8 cellular contexts compared by ENCODE assay signal in the genomic region with DNA sequence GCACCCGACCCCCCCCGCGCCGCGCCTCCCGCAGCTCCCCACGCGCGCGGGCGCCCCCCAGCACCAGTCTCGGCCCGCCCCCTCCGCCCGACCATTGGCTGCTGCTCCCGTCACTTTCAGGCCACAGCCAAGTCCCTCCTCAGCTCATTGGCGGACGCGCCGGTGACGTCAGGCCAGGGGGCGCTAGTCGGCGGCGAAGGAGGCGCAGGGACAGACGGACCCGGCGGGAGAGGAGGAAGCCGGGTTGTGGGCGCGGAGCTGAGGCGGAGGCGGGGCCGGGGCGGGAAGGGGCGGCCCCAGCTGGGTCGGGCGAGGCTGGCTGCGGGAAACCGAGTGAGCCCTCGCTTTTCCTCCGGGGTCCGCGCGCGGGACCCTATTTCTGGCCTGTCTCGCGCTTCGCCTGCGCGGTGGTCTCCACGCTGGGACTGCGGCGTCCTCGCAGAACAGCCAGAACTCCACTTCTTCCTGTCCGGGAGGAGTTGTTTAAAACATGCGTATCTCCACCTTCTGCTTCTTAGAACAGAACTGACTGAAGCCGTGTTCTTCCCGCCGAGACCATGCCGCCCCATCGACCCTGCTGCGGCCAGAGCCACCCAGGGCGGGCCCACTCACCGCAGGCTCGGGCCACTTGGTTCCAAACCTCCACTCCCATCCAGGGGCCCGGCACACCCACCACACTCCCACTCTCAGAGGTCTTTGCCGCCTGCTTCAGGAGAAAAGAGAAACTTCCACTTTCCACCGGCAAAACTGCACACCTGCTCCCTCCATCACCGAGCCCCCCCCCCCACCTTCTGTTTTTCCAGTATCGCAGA. TPM values are rescaled to one million over a fixed set of nuclear protein-coding genes. Genes with fewer than 3 reads are reported as not detected.
DNase-seq lines count a peak whose midpoint lies in the region; ATAC-seq and TF ChIP-seq lines count a peak whose summit lies in the region.

No MANE protein-coding gene starts in this region.

- in situ Hi-C loops in Panc1 (cut with HindIII; ENCODE audit: low pct_unique_long_range_greater_than_20kb, low sequenced_read_pairs) = no loop called here

- ATAC-seq in GM21825 (IDR thresholded peaks at IDR 0.05; ENCODE audit: unreplicated experiment) = peak; percentile 96
- ATAC-seq in Panc1 = peak; percentile 98
- ATAC-seq in naive B cell (ENCODE audit: low read depth in 2 of 2) = peak; percentile 91 to 93
- peak; percentile 95 for ATAC-seq in stimulated activated effector memory CD8-positive, alpha-beta T cell treated with anti-CD3 and anti-CD28 coated beads, Interleukin-12 subunit alpha, Interleukin-12 subunit beta, amount 100 ng/mL, for 72 hours

- H3K36me3 Mint-ChIP-seq in activated T-helper 1 cell treated with anti-CD3 and anti-CD28 coated beads, Interleukin-12 subunit alpha, Interleukin-12 subunit beta, Interleukin-2, Interleukin-4 antibody, amounts not matched to agents 30 ng/mL and 10 ng/mL and 1 ng/mL, durations not matched to agents 14 hours and 24 hours and 36 hours (ENCODE audit: low read depth) = peaks cover 3% of the 10 kb centered on the region
- no peaks in the 10 kb centered on the region for H3K36me3 Mint-ChIP-seq in naive B cell
- peaks cover 23% of the 10 kb centered on the region for H3K36me3 Mint-ChIP-seq in stimulated activated effector memory CD8-positive, alpha-beta T cell treated with anti-CD3 and anti-CD28 coated beads, Interleukin-12 subunit alpha, Interleukin-12 subunit beta, amount 100 ng/mL, for 72 hours

- POLR2A ChIA-PET in Panc1 (lab: Charles Lee) = interaction anchor here (0.7 kb wide), 1 partner anchor 948 kb away, joined by 8 read pairs; no protein-coding TSS in a partner anchor

- H3K9me3 ChIP-seq in KOPT-K1 (ENCODE audit: insufficient read depth, low read length, poor library complexity, severe bottlenecking) (no peaks in the 10 kb centered on the region), Panc1 (ENCODE audit: control insufficient read depth, insufficient read depth, low read depth, low read length) (no peaks in the 10 kb centered on the region)

- H3K36me3 ChIP-seq in KOPT-K1 (ENCODE audit: insufficient read depth, low read length) (peaks cover 3% of the 10 kb centered on the region), Panc1 (ENCODE audit: control insufficient read depth, insufficient read depth, low read length) (no peaks in the 10 kb centered on the region)

- H3K27ac Mint-ChIP-seq in activated T-helper 1 cell treated with anti-CD3 and anti-CD28 coated beads, Interleukin-12 subunit alpha, Interleukin-12 subunit beta, Interleukin-2, Interleukin-4 antibody, amounts not matched to agents 30 ng/mL and 10 ng/mL and 1 ng/mL, durations not matched to agents 14 hours and 24 hours and 36 hours = peak overlapping the region; percentile 86
- peak overlapping the region in 5 of 6 donors; percentile 32 to 88 (median 77) for H3K27ac Mint-ChIP-seq in naive B cell
- H3K27ac Mint-ChIP-seq in stimulated activated effector memory CD8-positive, alpha-beta T cell treated with anti-CD3 and anti-CD28 coated beads, Interleukin-12 subunit alpha, Interleukin-12 subunit beta, amount 100 ng/mL, for 72 hours = peak overlapping the region; percentile 72

- no TSS peak for BruUV-seq in Panc1 (replicated peaks; lab: Mats Ljungman, UMichigan)

- H3K27ac ChIP-seq in KOPT-K1 (ENCODE audit: low read depth, low read length, poor library complexity, severe bottlenecking) (peak overlapping the region; percentile 76), Panc1 (ENCODE audit: low read length) (peak overlapping the region; percentile 44; the same call in 1 of the 2 replicates)

- intact Hi-C loops in Panc1 (cut with micrococcal nuclease; ENCODE audit: unreplicated experiment) = no loop called here
- intact Hi-C loops in activated T-helper 1 cell treated with anti-CD3 and anti-CD28 coated beads, Interleukin-12 subunit alpha, Interleukin-12 subunit beta, Interleukin-2, Interleukin-4 antibody, amounts not matched to agents 30 ng/mL and 10 ng/mL and 1 ng/mL, durations not matched to agents 14 hours and 24 hours and 36 hours (cut with micrococcal nuclease) = loop anchor here (2.0 to 10.0 kb wide), 10 partner anchors 200 to 1922 kb away; a partner anchor contains a TSS

- DNase-seq in EH (ENCODE audit: low read depth) (peak; percentile 97), Panc1 (ENCODE audit: low read depth, low spot score) (peak; percentile 55), fibroblast of gingiva (ENCODE audit: low read depth) (peak; percentile 98), naive B cell (peak; percentile 99)
- DNase-seq in activated T-helper 1 cell treated with anti-CD3 and anti-CD28 coated beads, Interleukin-12 subunit alpha, Interleukin-12 subunit beta, Interleukin-2, Interleukin-4 antibody, amounts not matched to agents 30 ng/mL and 10 ng/mL and 1 ng/mL, durations not matched to agents 14 hours and 24 hours and 36 hours (ENCODE audit: low spot score) = peak; percentile 100
- DNase-seq in stimulated activated effector memory CD8-positive, alpha-beta T cell treated with anti-CD3 and anti-CD28 coated beads, Interleukin-12 subunit alpha, Interleukin-12 subunit beta, amount 100 ng/mL, for 72 hours (ENCODE audit: low spot score in 2 of 2) = peak; percentile 99 to 100

- CTCF ChIA-PET in Panc1 (lab: Charles Lee) = no interaction called here

- H3K4me1 ChIP-seq in Panc1 (ENCODE audit: control insufficient read depth, insufficient read depth, low read length) = peaks cover 6% of the 10 kb centered on the region; the same call in 1 of the 2 replicates

- H3K4me3 ChIP-seq in Panc1 (ENCODE audit: low read depth in 2 of 2, low read length in 2 of 2) = peak overlapping the region; percentile 52 to 64

- H3K4me1 Mint-ChIP-seq in activated T-helper 1 cell treated with anti-CD3 and anti-CD28 coated beads, Interleukin-12 subunit alpha, Interleukin-12 subunit beta, Interleukin-2, Interleukin-4 antibody, amounts not matched to agents 30 ng/mL and 10 ng/mL and 1 ng/mL, durations not matched to agents 14 hours and 24 hours and 36 hours (ENCODE audit: low read depth) = peaks cover 31% of the 10 kb centered on the region
- peaks cover 17 to 33% (median 28%) of the 10 kb centered on the region in 3 donors for H3K4me1 Mint-ChIP-seq in naive B cell
- H3K4me1 Mint-ChIP-seq in stimulated activated effector memory CD8-positive, alpha-beta T cell treated with anti-CD3 and anti-CD28 coated beads, Interleukin-12 subunit alpha, Interleukin-12 subunit beta, amount 100 ng/mL, for 72 hours = peaks cover 38% of the 10 kb centered on the region

- peak; percentile 36; the same call in 1 of the 2 replicates for TF ChIP-seq CTCF in Panc1 (IDR thresholded peaks at IDR 0.05)

- no peaks in the 10 kb centered on the region for H3K9me3 Mint-ChIP-seq in activated T-helper 1 cell treated with anti-CD3 and anti-CD28 coated beads, Interleukin-12 subunit alpha, Interleukin-12 subunit beta, Interleukin-2, Interleukin-4 antibody, amounts not matched to agents 30 ng/mL and 10 ng/mL and 1 ng/mL, durations not matched to agents 14 hours and 24 hours and 36 hours
- H3K9me3 Mint-ChIP-seq in naive B cell = no peaks in the 10 kb centered on the region
- no peaks in the 10 kb centered on the region for H3K9me3 Mint-ChIP-seq in stimulated activated effector memory CD8-positive, alpha-beta T cell treated with anti-CD3 and anti-CD28 coated beads, Interleukin-12 subunit alpha, Interleukin-12 subunit beta, amount 100 ng/mL, for 72 hours

- H3K27me3 Mint-ChIP-seq in activated T-helper 1 cell treated with anti-CD3 and anti-CD28 coated beads, Interleukin-12 subunit alpha, Interleukin-12 subunit beta, Interleukin-2, Interleukin-4 antibody, amounts not matched to agents 30 ng/mL and 10 ng/mL and 1 ng/mL, durations not matched to agents 14 hours and 24 hours and 36 hours (ENCODE audit: insufficient read depth) = peaks cover 10% of the 10 kb centered on the region
- peaks cover 0 to 13% (median 6%) of the 10 kb centered on the region in 3 donors for H3K27me3 Mint-ChIP-seq in naive B cell

- H3K27me3 ChIP-seq in Panc1 (ENCODE audit: control insufficient read depth, insufficient read depth, low read length) = peaks cover 2% of the 10 kb centered on the region; the same call in 1 of the 2 replicates

- peak overlapping the region; percentile 87 for H3K4me3 Mint-ChIP-seq in activated T-helper 1 cell treated with anti-CD3 and anti-CD28 coated beads, Interleukin-12 subunit alpha, Interleukin-12 subunit beta, Interleukin-2, Interleukin-4 antibody, amounts not matched to agents 30 ng/mL and 10 ng/mL and 1 ng/mL, durations not matched to agents 14 hours and 24 hours and 36 hours
- peak overlapping the region; percentile 86 to 97 (median 93) for H3K4me3 Mint-ChIP-seq in naive B cell
- peak overlapping the region; percentile 87 for H3K4me3 Mint-ChIP-seq in stimulated activated effector memory CD8-positive, alpha-beta T cell treated with anti-CD3 and anti-CD28 coated beads, Interleukin-12 subunit alpha, Interleukin-12 subunit beta, amount 100 ng/mL, for 72 hours

RNA-seq across cellular contexts. Expression of a gene that starts 0.5 kb away (rescaled TPM):
- 14.6 TPM for total RNA-seq in Panc1 (2021; ENCODE audit: unreplicated experiment)
- polyA plus RNA-seq in Panc1 (2012; ENCODE audit: insufficient read length) = 10.0 TPM
- total RNA-seq in activated T-helper 1 cell treated with anti-CD3 and anti-CD28 coated beads, Interleukin-12 subunit alpha, Interleukin-12 subunit beta, Interleukin-2, Interleukin-4 antibody, amounts not matched to agents 30 ng/mL and 10 ng/mL and 1 ng/mL, durations not matched to agents 14 hours and 24 hours and 36 hours = 19.2 and 21.2 TPM in 2 replicates
- polyA plus RNA-seq in naive B cell (ENCODE audit: low read depth in 6 of 6) = 1 to 10 TPM; 1.5 to 8.5 (median 4.7) TPM

Comparison
In these comparisons a context has a peak if more than half of its experiments do, and no peak if none do; other contexts are left out.
1. Peak in every context shown above with its lines: DNase-seq, ATAC-seq, H3K4me3 ChIP-seq and H3K27ac ChIP-seq.